Comparison of ENCODE assay signal across 22 cellular contexts in genomic region chr7:41328544-41328943, GRCh38.
"Had no signal": no experiment of that assay in that cellular context is flagged by ENCODE, and none has a peak within 500 bp of the region (broad histone marks: within the 10 kb centered on the region; RNA-seq: fewer than 3 reads in every experiment).

No MANE protein-coding gene starts in this region.

- H3K36me3 ChIP-seq: neural progenitor cell, right atrium auricular region, suprapubic skin, transverse colon, vagina had no signal

- DNase-seq: activated CD4-positive, alpha-beta T cell treated with anti-CD3 and anti-CD28 coated beads for 36 hours; activated CD4-positive, alpha-beta T cell treated with anti-CD3 and anti-CD28 coated beads, Interleukin-2, amount 50 U/mL, for 48 hours; activated gamma-delta T cell treated with Interleukin-2 at 50 U/mL for 16 hours; activated T-cell treated with anti-CD3 and anti-CD28 coated beads for 4 hours; amniotic stem cell; caudate nucleus; endodermal cell; immature natural killer cell; left ventricle myocardium superior; naive thymus-derived CD4-positive, alpha-beta T cell; stimulated activated CD4-positive, alpha-beta T cell treated with anti-CD3 and anti-CD28 coated beads, Interleukin-15, amount 100 ng/mL, for 24 hours; stimulated activated CD4-positive, alpha-beta T cell treated with anti-CD3 and anti-CD28 coated beads, Interleukin-2, amount 100 ng/mL, for 48 hours; stimulated activated naive CD8-positive, alpha-beta T cell treated with anti-CD3 and anti-CD28 coated beads, Interleukin-15, amount 100 ng/mL, for 72 hours; T-helper 2 cell; transverse colon had no signal

- H3K9ac ChIP-seq: neural progenitor cell had no signal

- H3K9me3 ChIP-seq: right atrium auricular region, suprapubic skin, transverse colon, vagina had no signal

- H2AFZ ChIP-seq: neural progenitor cell had no signal

- H3K4me1 ChIP-seq: neural progenitor cell, right atrium auricular region, suprapubic skin, transverse colon, vagina had no signal

- H3K4me3 ChIP-seq: neural progenitor cell, right atrium auricular region, suprapubic skin, transverse colon, vagina had no signal

- ATAC-seq: activated CD4-positive, alpha-beta T cell treated with anti-CD3 and anti-CD28 coated beads for 36 hours; activated naive CD4-positive, alpha-beta T cell treated with anti-CD3 and anti-CD28 coated beads, Interleukin-2, amount 50 U/mL, for 72 hours; left ventricle myocardium superior; naive thymus-derived CD4-positive, alpha-beta T cell; stimulated activated naive CD8-positive, alpha-beta T cell treated with anti-CD3 and anti-CD28 coated beads, Interleukin-15, amount 100 ng/mL, for 72 hours; WTC11 had no signal

- H3K27me3 ChIP-seq: neural progenitor cell, right atrium auricular region, suprapubic skin, transverse colon, vagina had no signal

- H3K4me2 ChIP-seq: neural progenitor cell had no signal

- H3K27ac ChIP-seq: epithelial cell of prostate, neural progenitor cell, right atrium auricular region, suprapubic skin, transverse colon, vagina had no signal
